In the genomic region with DNA sequence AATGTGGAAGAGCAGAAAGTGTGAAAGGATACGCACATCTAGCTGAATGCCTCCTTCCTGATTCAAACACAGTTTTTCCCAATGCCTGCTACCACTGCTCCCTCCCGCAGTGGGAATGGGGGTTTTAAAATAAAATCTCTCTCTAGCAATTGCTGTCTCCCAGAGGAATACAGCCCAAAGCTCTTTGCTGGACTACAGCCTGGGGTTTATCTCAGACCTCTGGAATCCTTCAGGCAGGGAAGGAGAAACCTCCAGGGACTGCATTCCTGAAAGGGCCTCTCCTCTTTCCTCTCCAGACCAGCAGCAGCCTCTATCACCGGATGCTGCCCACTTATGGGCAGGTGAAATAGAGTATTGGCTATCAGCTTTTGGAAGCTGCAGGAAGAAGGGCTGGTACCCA, we compare ENCODE assay signal across 11 cellular contexts. TPM values are rescaled to one million over a fixed set of nuclear protein-coding genes. Genes with fewer than 3 reads are reported as not detected.
DNase-seq lines count a peak whose midpoint lies in the region; ATAC-seq and TF ChIP-seq lines count a peak whose summit lies in the region.
"Had no signal": no experiment of that assay in that cellular context is flagged by ENCODE, and none has a peak within 500 bp of the region (broad histone marks: within the 10 kb centered on the region; RNA-seq: fewer than 3 reads in every experiment).

No MANE protein-coding gene starts in this region.

- CTCF ChIA-PET in activated naive CD4-positive, alpha-beta T cell treated with anti-CD3 and anti-CD28 coated beads for 36 hours (lab: Charles Lee): interaction anchor here (1.5 to 6.4 kb wide), 3 partner anchors 10 to 47 kb away, joined by 3 to 66 read pairs (median 54); no protein-coding TSS in a partner anchor

- ATAC-seq in GM19463 (IDR thresholded peaks at IDR 0.05; ENCODE audit: unreplicated experiment): no peak

- peaks cover 92% of the 10 kb centered on the region for H3K4me1 Mint-ChIP-seq in HFFc6 (ENCODE audit: low read depth)
- H3K4me1 Mint-ChIP-seq in activated naive CD4-positive, alpha-beta T cell treated with anti-CD3 and anti-CD28 coated beads for 36 hours (ENCODE audit: low read depth): peaks cover 68% of the 10 kb centered on the region

- H3K4me3 ChIP-seq in dorsolateral prefrontal cortex (no peak overlapping the region), mesodermal cell (ENCODE audit: extremely low read depth, insufficient read depth, low read length, poor library complexity, severe bottlenecking) (no peak overlapping the region), Peyer's patch (no peak overlapping the region)

- H3K27me3 ChIP-seq in dorsolateral prefrontal cortex (no peaks in the 10 kb centered on the region), Peyer's patch (no peaks in the 10 kb centered on the region)

- TF ChIP-seq CTCF in HFFc6 (IDR thresholded peaks at IDR 0.05) (no peak), dorsolateral prefrontal cortex (IDR thresholded peaks at IDR 0.05 in 54 of 56, conservative IDR thresholded peaks at IDR 0.05 in 2 of 56; ENCODE audit: low read depth in 1 of 56, partially characterized antibody in 56 of 56) (no peak), Peyer's patch (IDR thresholded peaks at IDR 0.05) (no peak)

- H3K9me3 ChIP-seq in mesodermal cell (ENCODE audit: control insufficient read depth, low read length): no peaks in the 10 kb centered on the region
- H3K9me3 ChIP-seq in Peyer's patch: no peaks in the 10 kb centered on the region

- peak overlapping the region in 33 of 59 donors; percentile 6 to 78 (median 40) for H3K27ac ChIP-seq in dorsolateral prefrontal cortex
- peak overlapping the region; percentile 76 for H3K27ac ChIP-seq in mesodermal cell (ENCODE audit: low read depth, low read length, severe bottlenecking)
- peak overlapping the region in 1 of 4 donors; percentile 57 for H3K27ac ChIP-seq in Peyer's patch

- H3K9me3 Mint-ChIP-seq in HFFc6: peaks cover 10% of the 10 kb centered on the region
- H3K9me3 Mint-ChIP-seq in activated naive CD4-positive, alpha-beta T cell treated with anti-CD3 and anti-CD28 coated beads for 36 hours: no peaks in the 10 kb centered on the region
- H3K9me3 Mint-ChIP-seq: CD14-positive monocyte; T-helper 1 cell treated with Interleukin-12 subunit alpha and Interleukin-12 subunit beta and Interleukin-4 antibody, amounts not matched to agents 30 μg/mL and 1 μg/mL, for 36 hours had no signal

- WGBS in mesodermal cell (ENCODE audit: insufficient coverage in 2 of 2), 2 experiments: 80% methylated on average over 1 of the region's 3 CpGs; no CpG with 5 or more reads in 1 of the 2 experiments

- H3K36me3 Mint-ChIP-seq in HFFc6 (ENCODE audit: low read depth): peaks cover 46% of the 10 kb centered on the region
- H3K36me3 Mint-ChIP-seq in activated naive CD4-positive, alpha-beta T cell treated with anti-CD3 and anti-CD28 coated beads for 36 hours (ENCODE audit: low read depth): peaks cover 47% of the 10 kb centered on the region

- DNase-seq in A172 (ENCODE audit: low spot score): peak; percentile 93
- peak; percentile 87 for DNase-seq in HFFc6
- no peak for DNase-seq in dorsolateral prefrontal cortex
- no peak for DNase-seq in Peyer's patch
- DNase-seq in activated naive CD4-positive, alpha-beta T cell treated with anti-CD3 and anti-CD28 coated beads for 36 hours: no peak
- DNase-seq in HPDE6-E6E7 (ENCODE audit: extremely low spot score): no peak

- peak overlapping the region; percentile 54 for H3K4me3 Mint-ChIP-seq in HFFc6
- no peak overlapping the region for H3K4me3 Mint-ChIP-seq in activated naive CD4-positive, alpha-beta T cell treated with anti-CD3 and anti-CD28 coated beads for 36 hours
- H3K4me3 Mint-ChIP-seq: CD14-positive monocyte; T-helper 1 cell treated with Interleukin-12 subunit alpha and Interleukin-12 subunit beta and Interleukin-4 antibody, amounts not matched to agents 30 μg/mL and 1 μg/mL, for 36 hours had no signal

- no peak for TF ChIP-seq POLR2A in Peyer's patch (IDR thresholded peaks at IDR 0.05)

- H3K4me1 ChIP-seq in mesodermal cell (ENCODE audit: control insufficient read depth, insufficient read depth, low read length, poor library complexity, severe bottlenecking) (peaks cover 74% of the 10 kb centered on the region), Peyer's patch (peaks cover 0 to 30% (median 10%) of the 10 kb centered on the region in 4 donors)

- H3K27me3 Mint-ChIP-seq in HFFc6 (ENCODE audit: insufficient read depth): peaks cover 9% of the 10 kb centered on the region
- H3K27me3 Mint-ChIP-seq in activated naive CD4-positive, alpha-beta T cell treated with anti-CD3 and anti-CD28 coated beads for 36 hours (ENCODE audit: low read depth): no peaks in the 10 kb centered on the region

- intact Hi-C loops in dorsolateral prefrontal cortex (cut with DNase I): no loop called here
- intact Hi-C loops in activated naive CD4-positive, alpha-beta T cell treated with anti-CD3 and anti-CD28 coated beads for 36 hours (cut with micrococcal nuclease): loop anchor here (10.0 kb wide), 1 partner anchor 1210 kb away; a partner anchor contains a TSS

- H3K27ac Mint-ChIP-seq in HFFc6: peak overlapping the region; percentile 93
- H3K27ac Mint-ChIP-seq in activated naive CD4-positive, alpha-beta T cell treated with anti-CD3 and anti-CD28 coated beads for 36 hours: no peak overlapping the region
- H3K27ac Mint-ChIP-seq: CD14-positive monocyte; progenitor cell of endocrine pancreas; T-helper 1 cell treated with Interleukin-12 subunit alpha and Interleukin-12 subunit beta and Interleukin-4 antibody, amounts not matched to agents 30 μg/mL and 1 μg/mL, for 36 hours had no signal

- H3K36me3 ChIP-seq in mesodermal cell (ENCODE audit: control insufficient read depth, insufficient read depth, low read length) (peaks cover 32% of the 10 kb centered on the region), Peyer's patch (no peaks in the 10 kb centered on the region)

RNA-seq across cellular contexts. Expression of a gene that starts 6.3 kb away (rescaled TPM):
- 41.9 and 45.0 TPM in 2 replicates for total RNA-seq in A172 (2014; rRNA removed; shearing (Covaris generic))
- total RNA-seq in HFFc6 (2021; fragmentation: NEBNext Ultra II Directional; extraction: Animal tissue kit (Norgen Biotek cat#: 25700)): 10 to 100 TPM; 35.7 to 49.1 (median 43.4) TPM
- total RNA-seq in dorsolateral prefrontal cortex (10 to 100 TPM in 118 of 120 experiments, 1 to 10 TPM in 2; 8.1 to 74.9 (median 17.6) TPM), Peyer's patch (10 to 100 TPM in 1 of 4 donors, 1 to 10 TPM in 3; 6.3 to 10.7 (median 8.2) TPM)
- 11.9 TPM for polyA plus RNA-seq in mesodermal cell (2013, experiment 1 of 2)
- 8.5 TPM for polyA plus RNA-seq in mesodermal cell (2013, experiment 2 of 2)
- 10 to 100 TPM; 33.5 to 34.4 TPM for total RNA-seq in activated naive CD4-positive, alpha-beta T cell treated with anti-CD3 and anti-CD28 coated beads for 36 hours

Comparison
In these comparisons a context has a peak if more than half of its experiments do, and no peak if none do; other contexts are left out.
1. DNase-seq: peak in A172 (single experiment) and HFFc6 (single experiment); none in dorsolateral prefrontal cortex (0 of 10), Peyer's patch (0 of 3), activated naive CD4-positive, alpha-beta T cell treated with anti-CD3 and anti-CD28 coated beads for 36 hours (single experiment) and HPDE6-E6E7 (single experiment).